In the genomic region with DNA sequence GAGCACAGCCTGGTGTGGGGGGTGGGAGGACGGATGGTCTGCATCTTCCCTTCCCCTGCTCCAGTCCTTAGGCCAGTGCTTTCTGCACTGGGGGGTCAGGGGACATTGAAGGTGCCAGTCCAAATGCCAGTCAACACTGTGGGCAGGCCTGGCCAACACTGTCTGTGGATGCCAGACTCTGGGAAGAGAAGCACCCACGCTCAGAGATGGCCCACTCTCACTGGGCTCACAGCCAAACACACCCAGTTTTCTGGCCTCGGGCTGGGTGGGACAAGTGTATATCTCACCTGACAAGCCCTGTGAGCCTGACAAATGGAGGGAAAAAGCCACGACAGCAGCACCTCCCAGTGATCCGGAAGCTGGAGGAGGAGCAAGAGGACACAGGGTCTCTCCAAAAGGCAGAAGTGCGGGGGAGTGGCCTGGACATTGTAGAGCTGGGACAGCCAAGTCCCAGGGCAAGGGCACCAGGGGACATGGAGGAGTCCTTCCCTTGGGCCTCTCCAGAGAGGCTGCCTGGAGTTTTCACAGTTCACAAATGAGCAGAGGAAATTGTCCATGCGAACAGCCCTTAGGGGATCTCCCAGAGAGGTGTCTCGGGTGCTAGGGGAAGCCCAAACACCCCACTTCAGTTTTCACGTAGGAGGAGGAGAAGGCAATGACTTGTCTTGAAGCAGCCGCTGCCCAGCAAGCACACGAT, we compare ENCODE assay signal across 10 cellular contexts.
DNase-seq lines count a peak whose midpoint lies in the region; ATAC-seq, FAIRE-seq and TF ChIP-seq lines count a peak whose summit lies in the region.
"Had no signal": no experiment of that assay in that cellular context is flagged by ENCODE, and none has a peak within 500 bp of the region (broad histone marks: within the 10 kb centered on the region; RNA-seq: fewer than 3 reads in every experiment).

No MANE protein-coding gene starts in this region.

- peaks cover 25% of the 10 kb centered on the region for H3K4me1 ChIP-seq in GM23338 (ENCODE audit: insufficient read depth)
- H3K4me1 ChIP-seq in IMR-90 (ENCODE audit: control insufficient read depth, insufficient read depth, low read length): peaks cover 15% of the 10 kb centered on the region

- H3K18ac ChIP-seq in IMR-90 (ENCODE audit: low read depth, low read length): no peak overlapping the region

- H2AFZ ChIP-seq in GM23338 (peak overlapping the region; percentile 59; the same call in 1 of the 2 replicates), IMR-90 (replicated peaks; ENCODE audit: low read length, poor library complexity) (no peak overlapping the region)

- no TSS peak for BruUV-seq in IMR-90 (replicated peaks; lab: Mats Ljungman, UMichigan)

- no peak overlapping the region for H3K4ac ChIP-seq in IMR-90 (ENCODE audit: low read depth, low read length)

- H3K36me3 ChIP-seq in GM23338 (ENCODE audit: insufficient read depth): no peaks in the 10 kb centered on the region
- no peaks in the 10 kb centered on the region for H3K36me3 ChIP-seq in IMR-90 (ENCODE audit: control insufficient read depth, insufficient read depth, low read length)

- CTCF ChIA-PET in IMR-90 (lab: Yijun Ruan, JAX): no interaction called here
- CTCF ChIA-PET in CD4-positive, alpha-beta T cell (lab: Charles Lee): no interaction called here

- H4K8ac ChIP-seq in IMR-90 (ENCODE audit: low read depth in 2 of 2, low read length in 2 of 2): no peak overlapping the region

- H4K5ac ChIP-seq in IMR-90 (ENCODE audit: low read depth, low read length): no peak overlapping the region

- H3K9ac ChIP-seq in IMR-90 (ENCODE audit: low read depth, low read length): no peak overlapping the region

- dilution Hi-C loops in IMR-90 (cut with HindIII; ENCODE audit: low sequenced_read_pairs, unreplicated experiment): no loop called here

- H3K4me2 ChIP-seq in GM23338: no peak overlapping the region
- H3K4me2 ChIP-seq in IMR-90 (ENCODE audit: low read depth, low read length): no peak overlapping the region

- no peaks in the 10 kb centered on the region for H3K79me2 ChIP-seq in GM23338 (replicated peaks; ENCODE audit: insufficient read depth)

- H3K27me3 Mint-ChIP-seq in GM23338 (ENCODE audit: insufficient read depth, low read depth, poor library complexity): peaks cover 2% of the 10 kb centered on the region
- peaks cover 42% of the 10 kb centered on the region for H3K27me3 Mint-ChIP-seq in CD4-positive, alpha-beta T cell

- in situ Hi-C loops in IMR-90 (cut with MboI; ENCODE audit: low sequenced_read_pairs): no loop called here

- H3K14ac ChIP-seq in IMR-90 (replicated peaks; ENCODE audit: low read depth, low read length): no peak overlapping the region

- no peak overlapping the region for H3K27ac Mint-ChIP-seq in GM23338
- H3K27ac Mint-ChIP-seq in stimulated activated effector memory CD8-positive, alpha-beta T cell treated with anti-CD3 and anti-CD28 coated beads, Interleukin-12 subunit alpha, Interleukin-12 subunit beta, amount 100 ng/mL, for 72 hours: no peak overlapping the region
- no peak overlapping the region for H3K27ac Mint-ChIP-seq in CD4-positive, alpha-beta T cell

- no peak for FAIRE-seq in H54 (lab: Jason Lieb, UNC)
- FAIRE-seq: urothelium cell line had no signal

- no CpG with 5 or more reads among the region's 11 CpGs for WGBS in IMR-90 (ENCODE audit: extremely low coverage in 2 of 2, insufficient read length in 1 of 2), 2 experiments

- no peak overlapping the region for H2AK9ac ChIP-seq in IMR-90 (replicated peaks; ENCODE audit: low read depth, low read length, poor library complexity)

- H2BK15ac ChIP-seq in IMR-90 (ENCODE audit: low read depth, low read length): 0 out of 3 replicates have a peak overlapping the region, but pooled peaks have one; percentile 11

- H4K20me1 ChIP-seq in GM23338 (replicated peaks; ENCODE audit: insufficient read depth): no peaks in the 10 kb centered on the region
- H4K20me1 ChIP-seq in IMR-90 (ENCODE audit: insufficient read depth, low read length): no peaks in the 10 kb centered on the region

- peaks cover 5% of the 10 kb centered on the region; the same call in 1 of the 2 replicates for H3K9me2 ChIP-seq in GM23338 (ENCODE audit: insufficient read depth)

- peak overlapping the region; percentile 23; the same call in 1 of the 2 replicates for H2AK5ac ChIP-seq in IMR-90 (ENCODE audit: low read depth, low read length)

- no peak overlapping the region for H3K56ac ChIP-seq in IMR-90 (ENCODE audit: extremely low read depth, insufficient read depth, low read length)

- H3K27me3 ChIP-seq in GM23338 (ENCODE audit: insufficient read depth): no peaks in the 10 kb centered on the region
- no peaks in the 10 kb centered on the region for H3K27me3 ChIP-seq in IMR-90 (ENCODE audit: control insufficient read depth, insufficient read depth, low read length)
- H3K27me3 ChIP-seq in CD4-positive, alpha-beta T cell (ENCODE audit: control insufficient read depth, insufficient read depth, low read length): peaks cover 9% of the 10 kb centered on the region

- ATAC-seq in GM23338 (no peak; the same call in 2 of the 3 replicates), IMR-90 (ENCODE audit: low read depth) (no peak)
- ATAC-seq in stimulated activated effector memory CD8-positive, alpha-beta T cell treated with anti-CD3 and anti-CD28 coated beads, Interleukin-12 subunit alpha, Interleukin-12 subunit beta, amount 100 ng/mL, for 72 hours: peak; percentile 54
- no peak for ATAC-seq in CD4-positive, alpha-beta T cell (ENCODE audit: poor library complexity)

- no peak overlapping the region for H3K4me3 Mint-ChIP-seq in GM23338
- no peak overlapping the region for H3K4me3 Mint-ChIP-seq in stimulated activated effector memory CD8-positive, alpha-beta T cell treated with anti-CD3 and anti-CD28 coated beads, Interleukin-12 subunit alpha, Interleukin-12 subunit beta, amount 100 ng/mL, for 72 hours
- H3K4me3 Mint-ChIP-seq in CD4-positive, alpha-beta T cell: no peak overlapping the region

- no peaks in the 10 kb centered on the region for H3K9me3 ChIP-seq in IMR-90 (ENCODE audit: control insufficient read depth, insufficient read depth, low read length)
- H3K9me3 ChIP-seq in CD4-positive, alpha-beta T cell (ENCODE audit: control insufficient read depth, low read length): no peaks in the 10 kb centered on the region

- intact Hi-C loops in IMR-90 (cut with micrococcal nuclease): no loop called here
- intact Hi-C loops in CD4-positive, alpha-beta T cell (cut with DNase I, micrococcal nuclease): no loop called here

- no peaks in the 10 kb centered on the region for H3F3A ChIP-seq in GM23338 (replicated peaks; ENCODE audit: low read depth)

- H2BK5ac ChIP-seq in IMR-90 (ENCODE audit: low read depth, low read length, poor library complexity, severe bottlenecking): no peak overlapping the region

- H3K9me3 Mint-ChIP-seq in GM23338: no peaks in the 10 kb centered on the region
- H3K9me3 Mint-ChIP-seq in stimulated activated effector memory CD8-positive, alpha-beta T cell treated with anti-CD3 and anti-CD28 coated beads, Interleukin-12 subunit alpha, Interleukin-12 subunit beta, amount 100 ng/mL, for 72 hours: no peaks in the 10 kb centered on the region
- no peaks in the 10 kb centered on the region for H3K9me3 Mint-ChIP-seq in CD4-positive, alpha-beta T cell

- no peak overlapping the region for H2BK120ac ChIP-seq in IMR-90 (ENCODE audit: low read depth, low read length)

- no peaks in the 10 kb centered on the region for H3K36me3 Mint-ChIP-seq in GM23338 (ENCODE audit: low read depth)
- H3K36me3 Mint-ChIP-seq in stimulated activated effector memory CD8-positive, alpha-beta T cell treated with anti-CD3 and anti-CD28 coated beads, Interleukin-12 subunit alpha, Interleukin-12 subunit beta, amount 100 ng/mL, for 72 hours: no peaks in the 10 kb centered on the region
- no peaks in the 10 kb centered on the region for H3K36me3 Mint-ChIP-seq in CD4-positive, alpha-beta T cell (ENCODE audit: low read depth)

- H3K4me3 ChIP-seq in GM23338: no peak overlapping the region
- no peak overlapping the region for H3K4me3 ChIP-seq in IMR-90 (ENCODE audit: insufficient read depth, low read depth, low read length)

- POLR2A ChIA-PET in IMR-90 (lab: Charles Lee; ENCODE audit: unreplicated experiment): no interaction called here
- POLR2A ChIA-PET in CD4-positive, alpha-beta T cell (lab: Charles Lee): no interaction called here

- DNase-seq in activated CD4-positive, alpha-beta T cell treated with anti-CD3 and anti-CD28 coated beads for 48 hours: peak; percentile 18
- DNase-seq in activated CD4-positive, alpha-beta T cell treated with anti-CD3 and anti-CD28 coated beads for 1 hour: no peak
- DNase-seq in GM23338 (ENCODE audit: low spot score) (peak; percentile 16), IMR-90 (no peak), KG1 (lab: John Stamatoyannopoulos, UW) (no peak), H54 (ENCODE audit: insufficient read length, low spot score) (no peak)
- DNase-seq in stimulated activated effector memory CD8-positive, alpha-beta T cell treated with anti-CD3 and anti-CD28 coated beads, Interleukin-12 subunit alpha, Interleukin-12 subunit beta, amount 100 ng/mL, for 72 hours (ENCODE audit: low spot score in 2 of 2): no peak
- no peak for DNase-seq in CD4-positive, alpha-beta T cell
- DNase-seq: NCI-H2227 treated with DMSO at 0.1 percent for 48 hours had no signal

- no peak overlapping the region for H3K23ac ChIP-seq in IMR-90 (ENCODE audit: low read depth, low read length)

- TF ChIP-seq CTCF in GM23338 (conservative IDR thresholded peaks at IDR 0.05; ENCODE audit: low read depth in 2 of 2) (no peak), IMR-90 (conservative IDR thresholded peaks at IDR 0.05; ENCODE audit: low read depth, low read length) (no peak)
- no peak for TF ChIP-seq CTCF in CD4-positive, alpha-beta T cell (IDR thresholded peaks at IDR 0.05)

- H3K27ac ChIP-seq in GM23338 (ENCODE audit: low read depth): no peak overlapping the region
- H3K27ac ChIP-seq in IMR-90 (ENCODE audit: insufficient read depth, low read length): no peak overlapping the region
- no peak overlapping the region for H3K27ac ChIP-seq in CD4-positive, alpha-beta T cell (ENCODE audit: low read depth, low read length)

- no peaks in the 10 kb centered on the region for H3K79me1 ChIP-seq in IMR-90 (ENCODE audit: low read depth in 1 of 2, low read length in 2 of 2)

- H2BK20ac ChIP-seq in IMR-90 (ENCODE audit: low read depth, low read length): no peak overlapping the region

- H4K91ac ChIP-seq in IMR-90 (ENCODE audit: insufficient read depth, low read depth, low read length): no peak overlapping the region

- peaks cover 27% of the 10 kb centered on the region for H3K9me1 ChIP-seq in IMR-90 (ENCODE audit: insufficient read depth, low read length)

- no peak for TF ChIP-seq POLR2A in IMR-90 (IDR thresholded peaks at IDR 0.05; ENCODE audit: low read depth, low read length)
- no peak for TF ChIP-seq POLR2A in H54 (IDR thresholded peaks at IDR 0.05; ENCODE audit: low read depth, low read length)

- TF ChIP-seq RAD21 in IMR-90 (IDR thresholded peaks at IDR 0.05; ENCODE audit: low read length): no peak

- H3K4me1 Mint-ChIP-seq in GM23338: peaks cover 33% of the 10 kb centered on the region
- H3K4me1 Mint-ChIP-seq in stimulated activated effector memory CD8-positive, alpha-beta T cell treated with anti-CD3 and anti-CD28 coated beads, Interleukin-12 subunit alpha, Interleukin-12 subunit beta, amount 100 ng/mL, for 72 hours: no peaks in the 10 kb centered on the region
- no peaks in the 10 kb centered on the region for H3K4me1 Mint-ChIP-seq in CD4-positive, alpha-beta T cell (ENCODE audit: low read depth)

TF ChIP-seq in GM23338, 12 proteins besides CTCF, POLR2A, EP300 and RAD21 (continues in another document):
- TF ChIP-seq JUNB (IDR thresholded peaks at IDR 0.05; ENCODE audit: unreplicated experiment): no peak

Comparison
In these comparisons a context has a peak if more than half of its experiments do, and no peak if none do; other contexts are left out.
1. DNase-seq: peak in activated CD4-positive, alpha-beta T cell treated with anti-CD3 and anti-CD28 coated beads for 48 hours (single experiment) and GM23338 (single experiment); none in activated CD4-positive, alpha-beta T cell treated with anti-CD3 and anti-CD28 coated beads for 1 hour (single experiment), IMR-90 (single experiment), stimulated activated effector memory CD8-positive, alpha-beta T cell treated with anti-CD3 and anti-CD28 coated beads, Interleukin-12 subunit alpha, Interleukin-12 subunit beta, amount 100 ng/mL, for 72 hours (0 of 2), CD4-positive, alpha-beta T cell (0 of 10), KG1 (single experiment) and H54 (single experiment).